ENCODE assay signal across 1 cellular context in the genomic region with DNA sequence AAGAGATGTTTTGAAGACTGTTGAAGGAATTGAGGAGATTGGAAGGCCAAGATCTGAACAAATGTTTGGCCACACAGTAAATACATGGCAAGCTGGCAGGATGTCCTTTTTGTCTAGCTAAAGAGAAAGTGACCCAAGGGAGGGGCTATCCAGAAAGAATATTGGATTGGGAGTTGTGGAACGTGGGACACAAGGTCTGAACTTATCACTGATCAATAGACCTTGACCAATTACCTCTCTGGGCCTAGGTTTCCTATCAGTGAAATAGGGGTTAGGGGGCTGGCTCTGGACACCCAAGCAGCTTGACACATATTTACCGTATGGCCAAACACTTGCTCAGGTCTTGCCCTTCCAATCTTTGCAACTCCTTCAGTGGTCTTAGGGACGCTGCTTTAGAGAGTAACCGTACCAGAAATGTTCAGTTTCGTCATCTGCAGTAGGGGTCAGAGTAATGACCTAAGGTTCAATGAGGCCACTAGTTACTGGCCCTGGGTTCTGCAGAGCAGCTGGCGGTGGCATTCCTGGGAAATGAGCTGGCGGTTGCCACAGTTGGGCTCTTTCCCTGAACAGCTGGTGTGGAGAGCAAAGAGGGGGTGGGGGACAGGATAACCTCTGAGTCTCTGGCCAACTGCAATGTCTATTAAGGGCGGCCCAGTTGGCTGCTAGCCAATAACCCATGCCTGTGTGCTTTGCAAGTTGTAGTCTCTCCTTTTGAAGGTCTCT.
TF ChIP-seq lines count a peak whose summit lies in the region.

No MANE protein-coding gene starts in this region.

TF ChIP-seq in K562, 482 proteins besides CTCF, POLR2A, EP300 and RAD21 (continued from another document and continues in another):
- TF ChIP-seq, protein P1, sequence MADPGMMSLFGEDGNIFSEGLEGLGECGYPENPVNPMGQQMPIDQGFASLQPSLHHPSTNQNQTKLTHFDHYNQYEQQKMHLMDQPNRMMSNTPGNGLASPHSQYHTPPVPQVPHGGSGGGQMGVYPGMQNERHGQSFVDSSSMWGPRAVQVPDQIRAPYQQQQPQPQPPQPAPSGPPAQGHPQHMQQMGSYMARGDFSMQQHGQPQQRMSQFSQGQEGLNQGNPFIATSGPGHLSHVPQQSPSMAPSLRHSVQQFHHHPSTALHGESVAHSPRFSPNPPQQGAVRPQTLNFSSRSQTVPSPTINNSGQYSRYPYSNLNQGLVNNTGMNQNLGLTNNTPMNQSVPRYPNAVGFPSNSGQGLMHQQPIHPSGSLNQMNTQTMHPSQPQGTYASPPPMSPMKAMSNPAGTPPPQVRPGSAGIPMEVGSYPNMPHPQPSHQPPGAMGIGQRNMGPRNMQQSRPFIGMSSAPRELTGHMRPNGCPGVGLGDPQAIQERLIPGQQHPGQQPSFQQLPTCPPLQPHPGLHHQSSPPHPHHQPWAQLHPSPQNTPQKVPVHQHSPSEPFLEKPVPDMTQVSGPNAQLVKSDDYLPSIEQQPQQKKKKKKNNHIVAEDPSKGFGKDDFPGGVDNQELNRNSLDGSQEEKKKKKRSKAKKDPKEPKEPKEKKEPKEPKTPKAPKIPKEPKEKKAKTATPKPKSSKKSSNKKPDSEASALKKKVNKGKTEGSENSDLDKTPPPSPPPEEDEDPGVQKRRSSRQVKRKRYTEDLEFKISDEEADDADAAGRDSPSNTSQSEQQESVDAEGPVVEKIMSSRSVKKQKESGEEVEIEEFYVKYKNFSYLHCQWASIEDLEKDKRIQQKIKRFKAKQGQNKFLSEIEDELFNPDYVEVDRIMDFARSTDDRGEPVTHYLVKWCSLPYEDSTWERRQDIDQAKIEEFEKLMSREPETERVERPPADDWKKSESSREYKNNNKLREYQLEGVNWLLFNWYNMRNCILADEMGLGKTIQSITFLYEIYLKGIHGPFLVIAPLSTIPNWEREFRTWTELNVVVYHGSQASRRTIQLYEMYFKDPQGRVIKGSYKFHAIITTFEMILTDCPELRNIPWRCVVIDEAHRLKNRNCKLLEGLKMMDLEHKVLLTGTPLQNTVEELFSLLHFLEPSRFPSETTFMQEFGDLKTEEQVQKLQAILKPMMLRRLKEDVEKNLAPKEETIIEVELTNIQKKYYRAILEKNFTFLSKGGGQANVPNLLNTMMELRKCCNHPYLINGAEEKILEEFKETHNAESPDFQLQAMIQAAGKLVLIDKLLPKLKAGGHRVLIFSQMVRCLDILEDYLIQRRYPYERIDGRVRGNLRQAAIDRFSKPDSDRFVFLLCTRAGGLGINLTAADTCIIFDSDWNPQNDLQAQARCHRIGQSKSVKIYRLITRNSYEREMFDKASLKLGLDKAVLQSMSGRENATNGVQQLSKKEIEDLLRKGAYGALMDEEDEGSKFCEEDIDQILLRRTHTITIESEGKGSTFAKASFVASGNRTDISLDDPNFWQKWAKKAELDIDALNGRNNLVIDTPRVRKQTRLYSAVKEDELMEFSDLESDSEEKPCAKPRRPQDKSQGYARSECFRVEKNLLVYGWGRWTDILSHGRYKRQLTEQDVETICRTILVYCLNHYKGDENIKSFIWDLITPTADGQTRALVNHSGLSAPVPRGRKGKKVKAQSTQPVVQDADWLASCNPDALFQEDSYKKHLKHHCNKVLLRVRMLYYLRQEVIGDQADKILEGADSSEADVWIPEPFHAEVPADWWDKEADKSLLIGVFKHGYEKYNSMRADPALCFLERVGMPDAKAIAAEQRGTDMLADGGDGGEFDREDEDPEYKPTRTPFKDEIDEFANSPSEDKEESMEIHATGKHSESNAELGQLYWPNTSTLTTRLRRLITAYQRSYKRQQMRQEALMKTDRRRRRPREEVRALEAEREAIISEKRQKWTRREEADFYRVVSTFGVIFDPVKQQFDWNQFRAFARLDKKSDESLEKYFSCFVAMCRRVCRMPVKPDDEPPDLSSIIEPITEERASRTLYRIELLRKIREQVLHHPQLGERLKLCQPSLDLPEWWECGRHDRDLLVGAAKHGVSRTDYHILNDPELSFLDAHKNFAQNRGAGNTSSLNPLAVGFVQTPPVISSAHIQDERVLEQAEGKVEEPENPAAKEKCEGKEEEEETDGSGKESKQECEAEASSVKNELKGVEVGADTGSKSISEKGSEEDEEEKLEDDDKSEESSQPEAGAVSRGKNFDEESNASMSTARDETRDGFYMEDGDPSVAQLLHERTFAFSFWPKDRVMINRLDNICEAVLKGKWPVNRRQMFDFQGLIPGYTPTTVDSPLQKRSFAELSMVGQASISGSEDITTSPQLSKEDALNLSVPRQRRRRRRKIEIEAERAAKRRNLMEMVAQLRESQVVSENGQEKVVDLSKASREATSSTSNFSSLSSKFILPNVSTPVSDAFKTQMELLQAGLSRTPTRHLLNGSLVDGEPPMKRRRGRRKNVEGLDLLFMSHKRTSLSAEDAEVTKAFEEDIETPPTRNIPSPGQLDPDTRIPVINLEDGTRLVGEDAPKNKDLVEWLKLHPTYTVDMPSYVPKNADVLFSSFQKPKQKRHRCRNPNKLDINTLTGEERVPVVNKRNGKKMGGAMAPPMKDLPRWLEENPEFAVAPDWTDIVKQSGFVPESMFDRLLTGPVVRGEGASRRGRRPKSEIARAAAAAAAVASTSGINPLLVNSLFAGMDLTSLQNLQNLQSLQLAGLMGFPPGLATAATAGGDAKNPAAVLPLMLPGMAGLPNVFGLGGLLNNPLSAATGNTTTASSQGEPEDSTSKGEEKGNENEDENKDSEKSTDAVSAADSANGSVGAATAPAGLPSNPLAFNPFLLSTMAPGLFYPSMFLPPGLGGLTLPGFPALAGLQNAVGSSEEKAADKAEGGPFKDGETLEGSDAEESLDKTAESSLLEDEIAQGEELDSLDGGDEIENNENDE (IDR thresholded peaks at IDR 0.05; ENCODE audit: low read depth, low read length): no peak
- TF ChIP-seq, protein P2, sequence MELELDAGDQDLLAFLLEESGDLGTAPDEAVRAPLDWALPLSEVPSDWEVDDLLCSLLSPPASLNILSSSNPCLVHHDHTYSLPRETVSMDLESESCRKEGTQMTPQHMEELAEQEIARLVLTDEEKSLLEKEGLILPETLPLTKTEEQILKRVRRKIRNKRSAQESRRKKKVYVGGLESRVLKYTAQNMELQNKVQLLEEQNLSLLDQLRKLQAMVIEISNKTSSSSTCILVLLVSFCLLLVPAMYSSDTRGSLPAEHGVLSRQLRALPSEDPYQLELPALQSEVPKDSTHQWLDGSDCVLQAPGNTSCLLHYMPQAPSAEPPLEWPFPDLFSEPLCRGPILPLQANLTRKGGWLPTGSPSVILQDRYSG (tag; conservative IDR thresholded peaks at IDR 0.05; ENCODE audit: low read depth): no peak
- TF ChIP-seq ZNF165 (CRISPR knock-in tag; IDR thresholded peaks at IDR 0.05; ENCODE audit: borderline replicate concordance): no peak
- no peak for TF ChIP-seq ZNF311 (CRISPR knock-in tag; IDR thresholded peaks at IDR 0.05)
- no peak for TF ChIP-seq RBM14 (IDR thresholded peaks at IDR 0.05; ENCODE audit: borderline replicate concordance, insufficient read depth, low read depth, low read length)
- TF ChIP-seq SMAD1 (IDR thresholded peaks at IDR 0.05; ENCODE audit: low read depth, low read length, partially characterized antibody): peak; percentile 56
- TF ChIP-seq NFIC (IDR thresholded peaks at IDR 0.05): peak; percentile 99
- no peak for TF ChIP-seq BACH1 (tag; IDR thresholded peaks at IDR 0.05)
- no peak for TF ChIP-seq NBN (IDR thresholded peaks at IDR 0.05; ENCODE audit: low read depth)
- TF ChIP-seq, protein P3, sequence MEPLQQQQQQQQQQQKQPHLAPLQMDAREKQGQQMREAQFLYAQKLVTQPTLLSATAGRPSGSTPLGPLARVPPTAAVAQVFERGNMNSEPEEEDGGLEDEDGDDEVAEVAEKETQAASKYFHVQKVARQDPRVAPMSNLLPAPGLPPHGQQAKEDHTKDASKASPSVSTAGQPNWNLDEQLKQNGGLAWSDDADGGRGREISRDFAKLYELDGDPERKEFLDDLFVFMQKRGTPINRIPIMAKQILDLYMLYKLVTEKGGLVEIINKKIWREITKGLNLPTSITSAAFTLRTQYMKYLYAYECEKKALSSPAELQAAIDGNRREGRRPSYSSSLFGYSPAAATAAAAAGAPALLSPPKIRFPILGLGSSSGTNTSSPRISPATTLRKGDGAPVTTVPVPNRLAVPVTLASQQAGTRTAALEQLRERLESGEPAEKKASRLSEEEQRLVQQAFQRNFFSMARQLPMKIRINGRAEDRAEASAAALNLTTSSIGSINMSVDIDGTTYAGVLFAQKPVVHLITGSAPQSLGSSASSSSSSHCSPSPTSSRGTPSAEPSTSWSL (CRISPR knock-in tag; IDR thresholded peaks at IDR 0.05; ENCODE audit: borderline replicate concordance): no peak
- TF ChIP-seq ELF4 (CRISPR knock-in tag; IDR thresholded peaks at IDR 0.05): no peak
- no peak for TF ChIP-seq RBM22 (IDR thresholded peaks at IDR 0.05; ENCODE audit: low read depth, low read length, poor library complexity, severe bottlenecking)
- no peak for TF ChIP-seq ZNF589 (CRISPR knock-in tag; IDR thresholded peaks at IDR 0.05; ENCODE audit: low read depth)
- TF ChIP-seq, protein P4, sequence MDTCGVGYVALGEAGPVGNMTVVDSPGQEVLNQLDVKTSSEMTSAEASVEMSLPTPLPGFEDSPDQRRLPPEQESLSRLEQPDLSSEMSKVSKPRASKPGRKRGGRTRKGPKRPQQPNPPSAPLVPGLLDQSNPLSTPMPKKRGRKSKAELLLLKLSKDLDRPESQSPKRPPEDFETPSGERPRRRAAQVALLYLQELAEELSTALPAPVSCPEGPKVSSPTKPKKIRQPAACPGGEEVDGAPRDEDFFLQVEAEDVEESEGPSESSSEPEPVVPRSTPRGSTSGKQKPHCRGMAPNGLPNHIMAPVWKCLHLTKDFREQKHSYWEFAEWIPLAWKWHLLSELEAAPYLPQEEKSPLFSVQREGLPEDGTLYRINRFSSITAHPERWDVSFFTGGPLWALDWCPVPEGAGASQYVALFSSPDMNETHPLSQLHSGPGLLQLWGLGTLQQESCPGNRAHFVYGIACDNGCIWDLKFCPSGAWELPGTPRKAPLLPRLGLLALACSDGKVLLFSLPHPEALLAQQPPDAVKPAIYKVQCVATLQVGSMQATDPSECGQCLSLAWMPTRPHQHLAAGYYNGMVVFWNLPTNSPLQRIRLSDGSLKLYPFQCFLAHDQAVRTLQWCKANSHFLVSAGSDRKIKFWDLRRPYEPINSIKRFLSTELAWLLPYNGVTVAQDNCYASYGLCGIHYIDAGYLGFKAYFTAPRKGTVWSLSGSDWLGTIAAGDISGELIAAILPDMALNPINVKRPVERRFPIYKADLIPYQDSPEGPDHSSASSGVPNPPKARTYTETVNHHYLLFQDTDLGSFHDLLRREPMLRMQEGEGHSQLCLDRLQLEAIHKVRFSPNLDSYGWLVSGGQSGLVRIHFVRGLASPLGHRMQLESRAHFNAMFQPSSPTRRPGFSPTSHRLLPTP (IDR thresholded peaks at IDR 0.05; ENCODE audit: borderline replicate concordance, extremely low read depth, insufficient read length): no peak
- no peak for TF ChIP-seq SREBF1 (IDR thresholded peaks at IDR 0.05; ENCODE audit: borderline replicate concordance, low read depth, low read length)
- TF ChIP-seq CSDE1 (IDR thresholded peaks at IDR 0.05): no peak
- TF ChIP-seq CHD2 (IDR thresholded peaks at IDR 0.05; ENCODE audit: low read depth, low read length): no peak
- peak; percentile 41 for TF ChIP-seq TAF9B (IDR thresholded peaks at IDR 0.05; ENCODE audit: partially characterized antibody)
- TF ChIP-seq DNMT1 (IDR thresholded peaks at IDR 0.05): no peak
- peak; percentile 87 for TF ChIP-seq DACH1 (IDR thresholded peaks at IDR 0.05; ENCODE audit: partially characterized antibody)
- TF ChIP-seq ZNF24 (IDR thresholded peaks at IDR 0.05): no peak
- TF ChIP-seq KLF10 (CRISPR knock-in tag; IDR thresholded peaks at IDR 0.05): no peak
- no peak for TF ChIP-seq IRF2 (CRISPR knock-in tag; IDR thresholded peaks at IDR 0.05)
- TF ChIP-seq, protein P5, sequence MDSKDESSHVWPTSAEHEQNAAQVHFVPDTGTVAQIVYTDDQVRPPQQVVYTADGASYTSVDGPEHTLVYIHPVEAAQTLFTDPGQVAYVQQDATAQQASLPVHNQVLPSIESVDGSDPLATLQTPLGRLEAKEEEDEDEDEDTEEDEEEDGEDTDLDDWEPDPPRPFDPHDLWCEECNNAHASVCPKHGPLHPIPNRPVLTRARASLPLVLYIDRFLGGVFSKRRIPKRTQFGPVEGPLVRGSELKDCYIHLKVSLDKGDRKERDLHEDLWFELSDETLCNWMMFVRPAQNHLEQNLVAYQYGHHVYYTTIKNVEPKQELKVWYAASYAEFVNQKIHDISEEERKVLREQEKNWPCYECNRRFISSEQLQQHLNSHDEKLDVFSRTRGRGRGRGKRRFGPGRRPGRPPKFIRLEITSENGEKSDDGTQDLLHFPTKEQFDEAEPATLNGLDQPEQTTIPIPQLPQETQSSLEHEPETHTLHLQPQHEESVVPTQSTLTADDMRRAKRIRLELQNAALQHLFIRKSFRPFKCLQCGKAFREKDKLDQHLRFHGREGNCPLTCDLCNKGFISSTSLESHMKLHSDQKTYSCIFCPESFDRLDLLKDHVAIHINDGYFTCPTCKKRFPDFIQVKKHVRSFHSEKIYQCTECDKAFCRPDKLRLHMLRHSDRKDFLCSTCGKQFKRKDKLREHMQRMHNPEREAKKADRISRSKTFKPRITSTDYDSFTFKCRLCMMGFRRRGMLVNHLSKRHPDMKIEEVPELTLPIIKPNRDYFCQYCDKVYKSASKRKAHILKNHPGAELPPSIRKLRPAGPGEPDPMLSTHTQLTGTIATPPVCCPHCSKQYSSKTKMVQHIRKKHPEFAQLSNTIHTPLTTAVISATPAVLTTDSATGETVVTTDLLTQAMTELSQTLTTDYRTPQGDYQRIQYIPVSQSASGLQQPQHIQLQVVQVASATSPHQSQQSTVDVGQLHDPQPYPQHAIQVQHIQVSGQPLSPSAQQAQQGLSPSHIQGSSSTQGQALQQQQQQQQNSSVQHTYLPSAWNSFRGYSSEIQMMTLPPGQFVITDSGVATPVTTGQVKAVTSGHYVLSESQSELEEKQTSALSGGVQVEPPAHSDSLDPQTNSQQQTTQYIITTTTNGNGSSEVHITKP (IDR thresholded peaks at IDR 0.05; ENCODE audit: partially characterized antibody): no peak
